9 cellular contexts compared by ENCODE assay signal in the genomic region with DNA sequence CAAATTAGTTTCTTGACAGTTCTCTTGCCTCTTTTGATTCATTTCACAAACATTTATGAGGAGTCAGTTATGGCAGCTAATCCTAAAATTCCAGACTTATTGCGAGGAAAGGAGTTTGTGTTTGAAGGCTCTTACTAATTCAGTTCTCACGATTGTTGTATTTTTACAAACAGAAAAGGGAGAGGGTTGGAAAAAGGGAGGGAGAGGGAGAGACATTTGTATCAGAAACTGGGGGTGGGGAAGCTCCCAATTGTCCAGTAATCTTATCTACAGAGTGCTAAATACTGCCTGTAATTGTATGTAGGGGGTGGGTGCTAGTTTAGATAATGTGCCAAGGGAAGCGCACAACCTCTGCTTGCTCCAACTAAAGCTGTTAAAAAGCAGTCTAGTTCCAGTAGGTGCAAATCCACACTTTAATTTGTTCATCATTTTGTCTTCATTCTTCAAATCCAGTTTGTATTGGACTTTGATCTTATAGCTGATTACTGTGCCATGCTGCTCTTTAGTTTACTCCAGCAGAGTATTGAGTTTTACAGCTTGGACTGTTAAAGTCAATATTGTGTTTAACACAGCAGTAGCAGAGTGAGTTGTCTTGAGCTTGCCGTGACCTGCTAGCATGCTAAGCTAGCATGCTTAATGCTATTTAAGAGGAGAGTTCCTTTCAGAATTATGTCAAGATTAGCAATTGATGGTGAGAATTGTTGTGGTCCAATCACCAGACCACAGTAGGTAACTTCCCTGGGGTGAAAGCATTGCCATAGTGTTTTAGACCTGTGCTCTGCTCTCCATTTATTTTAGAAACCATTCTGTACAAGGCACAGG. TPM values are rescaled to one million over a fixed set of nuclear protein-coding genes. Genes with fewer than 3 reads are reported as not detected.
DNase-seq lines count a peak whose midpoint lies in the region; ATAC-seq, FAIRE-seq and TF ChIP-seq lines count a peak whose summit lies in the region.
"Had no signal": no experiment of that assay in that cellular context is flagged by ENCODE, and none has a peak within 500 bp of the region (broad histone marks: within the 10 kb centered on the region; RNA-seq: fewer than 3 reads in every experiment).

No MANE protein-coding gene starts in this region.

- H3K27ac Mint-ChIP-seq in activated T-helper 17 cell treated with anti-CD3 and anti-CD28 coated beads, Interleukin-2, amount 50 U/mL, for 72 hours: peak overlapping the region; percentile 22

- H3K27me3 Mint-ChIP-seq in activated T-helper 17 cell treated with anti-CD3 and anti-CD28 coated beads, Interleukin-2, amount 50 U/mL, for 72 hours: no peaks in the 10 kb centered on the region

- ATAC-seq in activated T-helper 17 cell treated with anti-CD3 and anti-CD28 coated beads, Interleukin-2, amount 50 U/mL, for 72 hours (replicated peaks): peak; percentile 36
- ATAC-seq in right lobe of liver (peak; percentile 86 to 93 (median 90)), HG03457 (IDR thresholded peaks at IDR 0.05; ENCODE audit: unreplicated experiment) (no peak)

- H3K14ac ChIP-seq in neuronal stem cell (ENCODE audit: low read length): no peak overlapping the region

- H3K27ac ChIP-seq in right lobe of liver (peak overlapping the region; percentile 30 to 73 (median 66)), neuronal stem cell (replicated peaks; ENCODE audit: low read length) (no peak overlapping the region)

- H2AK5ac ChIP-seq in neuronal stem cell (ENCODE audit: low read depth, low read length): no peak overlapping the region

- intact Hi-C loops in right lobe of liver (cut with DNase I): no loop called here

- H3K23ac ChIP-seq in neuronal stem cell (ENCODE audit: low read depth, low read length, poor library complexity): no peak overlapping the region

- POLR2A ChIA-PET in HEK293T (lab: Yijun Ruan, JAX): interaction anchor here (1.2 to 4.1 kb wide), 3 partner anchors 13 to 51 kb away, joined by 3 to 15 read pairs (median 6); partner anchors contain the start of gene FNIP2

- H3K9me3 ChIP-seq in right lobe of liver (no peaks in the 10 kb centered on the region), neuronal stem cell (replicated peaks in 1 of 2; ENCODE audit: control insufficient read depth in 2 of 2, insufficient read depth in 1 of 2, low read depth in 1 of 2, low read length in 2 of 2) (no peaks in the 10 kb centered on the region)

- TF ChIP-seq CTCF in D721Med (IDR thresholded peaks at IDR 0.05; ENCODE audit: insufficient read depth, missing control alignments) (no peak), right lobe of liver (IDR thresholded peaks at IDR 0.05) (no peak)

- H2BK5ac ChIP-seq in neuronal stem cell (ENCODE audit: low read length): no peak overlapping the region

- 23% methylated on average over 4 of the region's 4 CpGs for WGBS in right lobe of liver (ENCODE audit: insufficient coverage, low coverage, low lambda C conversion rate, missing lambda C conversion rate)
- WGBS in neuronal stem cell (ENCODE audit: extremely low coverage in 2 of 2, insufficient read length in 2 of 2, insufficient replicate concordance in 1 of 2), 2 donors: no CpG with 5 or more reads among the region's 4 CpGs

- H3K9ac ChIP-seq in neuronal stem cell (ENCODE audit: low read depth, low read length, poor library complexity): no peak overlapping the region

- H3K4me2 ChIP-seq in neuronal stem cell (ENCODE audit: insufficient read depth, low read length, poor library complexity, severe bottlenecking): no peak overlapping the region

- DNase-seq in D721Med (ENCODE audit: insufficient read length, low spot score): no peak
- DNase-seq in HEK293T (ENCODE audit: extremely low spot score): peak; percentile 47
- DNase-seq in right lobe of liver: no peak
- no peak for DNase-seq in NCI-H2107 (lab: John Stamatoyannopoulos, UW)
- DNase-seq in hypothalamus (lab: John Stamatoyannopoulos, UW): no peak
- DNase-seq in neuronal stem cell (ENCODE audit: low spot score): no peak
- DNase-seq: activated CD4-positive, alpha-beta T cell treated with anti-CD3 and anti-CD28 coated beads, Interleukin-2, amount 50 U/mL, for 4 hours had no signal

- H3K4ac ChIP-seq in neuronal stem cell (ENCODE audit: low read length): no peak overlapping the region

- H3K4me3 Mint-ChIP-seq in activated T-helper 17 cell treated with anti-CD3 and anti-CD28 coated beads, Interleukin-2, amount 50 U/mL, for 72 hours: no peak overlapping the region

- no peak overlapping the region for H2BK15ac ChIP-seq in neuronal stem cell (ENCODE audit: low read length)

- H3K9me3 Mint-ChIP-seq in activated T-helper 17 cell treated with anti-CD3 and anti-CD28 coated beads, Interleukin-2, amount 50 U/mL, for 72 hours: no peaks in the 10 kb centered on the region

- no peak overlapping the region for H3K18ac ChIP-seq in neuronal stem cell (ENCODE audit: low read length)

- H2AFZ ChIP-seq in neuronal stem cell (ENCODE audit: low read length): no peak overlapping the region

- H3K4me1 Mint-ChIP-seq in activated T-helper 17 cell treated with anti-CD3 and anti-CD28 coated beads, Interleukin-2, amount 50 U/mL, for 72 hours: peaks cover 37% of the 10 kb centered on the region

- H3K36me3 Mint-ChIP-seq in activated T-helper 17 cell treated with anti-CD3 and anti-CD28 coated beads, Interleukin-2, amount 50 U/mL, for 72 hours (ENCODE audit: low read depth): no peaks in the 10 kb centered on the region

- CTCF ChIA-PET in HEK293T (lab: Yijun Ruan, JAX): interaction anchor here (0.6 to 1.9 kb wide), 5 partner anchors 18 to 518 kb away, joined by 3 to 8 read pairs (median 3); no protein-coding TSS in a partner anchor

- H3K79me1 ChIP-seq in neuronal stem cell (ENCODE audit: low read depth, low read length): no peaks in the 10 kb centered on the region

- FAIRE-seq in D721Med (lab: Jason Lieb, UNC): peak; percentile 35

- H4K91ac ChIP-seq in neuronal stem cell (ENCODE audit: low read depth, low read length, poor library complexity): no peak overlapping the region

- H3K4me1 ChIP-seq in right lobe of liver (peaks cover 0 to 69% (median 26%) of the 10 kb centered on the region in 4 donors), neuronal stem cell (ENCODE audit: control insufficient read depth in 2 of 2, insufficient read depth in 1 of 2, low read depth in 1 of 2, low read length in 2 of 2) (peaks cover 6 to 17% of the 10 kb centered on the region in 2 donors)

- H3K27me3 ChIP-seq in right lobe of liver: no peaks in the 10 kb centered on the region
- H3K27me3 ChIP-seq in neuronal stem cell (ENCODE audit: control insufficient read depth in 3 of 3, insufficient read depth in 3 of 3, low read depth in 1 of 3, low read length in 3 of 3): no peaks in the 10 kb centered on the region

- H2BK120ac ChIP-seq in neuronal stem cell (ENCODE audit: low read depth, low read length): no peak overlapping the region

- H3K36me3 ChIP-seq in right lobe of liver (no peaks in the 10 kb centered on the region), neuronal stem cell (replicated peaks in 1 of 2; ENCODE audit: control insufficient read depth in 2 of 2, insufficient read depth in 2 of 2, low read length in 2 of 2) (no peaks in the 10 kb centered on the region)

- H3K4me3 ChIP-seq in right lobe of liver (peak overlapping the region in 1 of 3 donors; percentile 8), neuronal stem cell (ENCODE audit: low read length in 2 of 2) (no peak overlapping the region)

- H4K8ac ChIP-seq in neuronal stem cell (ENCODE audit: low read depth, low read length): no peak overlapping the region

- H2BK12ac ChIP-seq in neuronal stem cell (ENCODE audit: low read length): no peak overlapping the region

- no peak for TF ChIP-seq POLR2A in right lobe of liver (IDR thresholded peaks at IDR 0.05)

TF ChIP-seq in HEK293T, 16 proteins besides CTCF, POLR2A, EP300 and RAD21:
- TF ChIP-seq HDGF (IDR thresholded peaks at IDR 0.05; ENCODE audit: borderline replicate concordance) (no peak), L3MBTL2 (conservative IDR thresholded peaks at IDR 0.05) (no peak), CTBP1 (IDR thresholded peaks at IDR 0.05; ENCODE audit: borderline replicate concordance) (peak; percentile 71; the same call in 1 of the 2 replicates), BHLHE40 (IDR thresholded peaks at IDR 0.05; ENCODE audit: borderline replicate concordance) (no peak), PKNOX1 (IDR thresholded peaks at IDR 0.05) (peak; percentile 82), LEF1 (IDR thresholded peaks at IDR 0.05; ENCODE audit: borderline replicate concordance) (no peak), ARNT (IDR thresholded peaks at IDR 0.05) (peak; percentile 83), ZNF384 (IDR thresholded peaks at IDR 0.05) (no peak), FOXA1 (IDR thresholded peaks at IDR 0.05) (no peak)

RNA-seq across cellular contexts. Expression of gene FNIP2, which starts 13.9 kb away (rescaled TPM):
- total RNA-seq in activated T-helper 17 cell treated with anti-CD3 and anti-CD28 coated beads, Interleukin-2, amount 50 U/mL, for 72 hours: 10 to 100 TPM; 33.4 to 45.9 TPM
- 10 to 100 TPM; 34.2 to 67.4 (median 37.8) TPM for total RNA-seq in right lobe of liver
- polyA plus RNA-seq in neuronal stem cell (2013, experiment 1 of 2): 5.8 TPM
- polyA plus RNA-seq in neuronal stem cell (2013, experiment 2 of 2): 6.0 TPM

RNA-seq across cellular contexts. Expression of gene PPID, which starts 59.6 kb away (rescaled TPM):
- 100 to 1,000 TPM in 1 of 2 donors, 10 to 100 TPM in 1; 54.6 to 151 TPM for total RNA-seq in activated T-helper 17 cell treated with anti-CD3 and anti-CD28 coated beads, Interleukin-2, amount 50 U/mL, for 72 hours
- 10 to 100 TPM; 12.6 to 31.4 (median 18.5) TPM for total RNA-seq in right lobe of liver
- polyA plus RNA-seq in neuronal stem cell (2013, experiment 1 of 2): 48.1 TPM
- 45.4 TPM for polyA plus RNA-seq in neuronal stem cell (2013, experiment 2 of 2)
